Comparison of ENCODE assay signal across 11 cellular contexts in the genomic region with DNA sequence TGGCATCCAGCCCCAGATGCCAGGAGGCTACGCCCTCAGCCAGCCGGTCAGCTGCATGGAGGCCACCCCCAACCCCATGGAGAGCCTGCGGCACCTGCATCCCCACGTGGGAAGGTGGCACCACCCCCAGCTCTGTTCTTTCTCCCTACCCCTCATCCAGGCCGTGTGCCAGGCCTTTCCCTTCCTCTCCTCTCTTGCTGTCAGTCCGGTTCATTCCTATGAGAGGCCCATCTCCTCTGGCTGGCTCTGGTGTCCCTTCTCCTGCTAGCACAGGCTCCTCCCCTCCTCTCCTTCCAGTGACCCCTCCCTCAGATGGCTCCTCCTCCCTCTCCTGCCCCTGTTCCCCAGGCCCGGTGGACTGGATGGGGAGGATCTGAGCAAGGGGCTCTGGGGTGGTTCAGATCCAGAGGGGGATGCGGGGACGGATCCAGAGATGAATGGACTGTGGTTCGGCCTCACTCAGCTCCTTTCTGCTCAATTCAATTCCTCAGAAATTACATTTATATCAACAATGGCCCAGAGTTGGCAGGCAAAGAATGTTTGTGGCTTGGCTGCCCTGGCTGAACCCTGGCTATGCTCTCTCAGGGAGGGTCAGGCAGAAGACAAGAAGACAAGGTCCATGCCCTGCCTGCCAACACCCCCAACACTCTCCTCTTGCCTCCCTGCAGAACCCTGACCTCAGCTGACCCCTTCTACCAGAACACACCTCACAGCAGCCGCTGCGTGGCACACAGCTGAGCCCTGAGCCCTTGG.
A peak's percentile ranks its signal among the peaks of the same experiment; 100 is the strongest.
DNase-seq lines count a peak whose midpoint lies in the region; ATAC-seq and TF ChIP-seq lines count a peak whose summit lies in the region.
"Had no signal": no experiment of that assay in that cellular context is flagged by ENCODE, and none has a peak within 500 bp of the region (broad histone marks: within the 10 kb centered on the region; RNA-seq: fewer than 3 reads in every experiment).

No MANE protein-coding gene starts in this region.

- DNase-seq in AG20443 (ENCODE audit: low spot score) (peak; percentile 78), NCI-H510A (lab: John Stamatoyannopoulos, UW) (peak; percentile 87), fibroblast of mammary gland (ENCODE audit: low read depth) (peak; percentile 26), ACHN (no peak), nucleus accumbens (lab: John Stamatoyannopoulos, UW) (no peak)
- DNase-seq: activated gamma-delta T cell treated with Interleukin-2 at 50 U/mL for 16 hours; NCI-H524; stimulated activated CD4-positive, alpha-beta T cell treated with anti-CD3 and anti-CD28 coated beads, Interleukin-15, amount 100 ng/mL, for 24 hours had no signal

- H3K4me1 Mint-ChIP-seq in nephron = peaks cover 60% of the 10 kb centered on the region

- H3K4me3 ChIP-seq in fibroblast of mammary gland (ENCODE audit: control insufficient read depth, low read depth, low read length) = no peak overlapping the region

- in situ Hi-C loops in ACHN (cut with HindIII; ENCODE audit: low pct_ligation_motif_present, low pct_unique_long_range_greater_than_20kb, low sequenced_read_pairs) = no loop called here

- peaks cover 3% of the 10 kb centered on the region for H3K27me3 Mint-ChIP-seq in nephron (ENCODE audit: low read depth)

- peak overlapping the region in 2 of 3 experiments; percentile 7 to 59 for H3K27ac Mint-ChIP-seq in nephron

- peak overlapping the region in 1 of 3 experiments; percentile 52 for H3K4me3 Mint-ChIP-seq in nephron

- no peak for ATAC-seq in GM21515 (IDR thresholded peaks at IDR 0.05; ENCODE audit: unreplicated experiment)
- no peak for ATAC-seq in HG02852 (IDR thresholded peaks at IDR 0.05; ENCODE audit: unreplicated experiment)

- H3K36me3 Mint-ChIP-seq in nephron (ENCODE audit: low read depth) = no peaks in the 10 kb centered on the region

- H3K9me3 Mint-ChIP-seq in nephron = no peaks in the 10 kb centered on the region

- TF ChIP-seq CTCF in fibroblast of mammary gland (conservative IDR thresholded peaks at IDR 0.05; ENCODE audit: control insufficient read depth, insufficient read depth, low read depth, low read length) = no peak
- no peak for TF ChIP-seq CTCF in nephron (IDR thresholded peaks at IDR 0.05; ENCODE audit: unreplicated experiment in 3 of 3)

Comparison
In these comparisons a context has a peak if more than half of its experiments do, and no peak if none do; other contexts are left out.
1. DNase-seq: peak in AG20443 (single experiment), NCI-H510A (single experiment) and fibroblast of mammary gland (single experiment); none in ACHN (single experiment) and nucleus accumbens (0 of 56).